In genomic region chr6:34146021-34146782, GRCh38 we compare ENCODE assay signal across 8 cellular contexts. TPM values are rescaled to one million over a fixed set of nuclear protein-coding genes. Genes with fewer than 3 reads are reported as not detected.
DNase-seq lines count a peak whose midpoint lies in the region; TF ChIP-seq lines count a peak whose summit lies in the region.

GRM4 (minus strand) TSS chr6:34146087; CDS start chr6:34133496, 12,591 bp downstream.

- 42 to 48% methylated on average over 8 to 20 of the region's 20 CpGs for WGBS in testis, 2 donors

- TF ChIP-seq POLR2A in testis (IDR thresholded peaks at IDR 0.05), result no peak

- TF ChIP-seq CTCF in testis (IDR thresholded peaks at IDR 0.05), result no peak

- H3K9ac ChIP-seq in adipocyte (ENCODE audit: low read length), result no peak within 1 kb of the TSS

- H3K4me1 ChIP-seq in adipocyte (ENCODE audit: control insufficient read depth, insufficient read depth, low read length) (no peaks in the 10 kb centered on the region), testis (peaks cover 25% of the 10 kb centered on the region)

- H3K9me3 ChIP-seq in adipocyte (ENCODE audit: control insufficient read depth, low read length) (no peaks in the 10 kb centered on the region), testis (no peaks in the 10 kb centered on the region)

- peak within 1 kb of the TSS; percentile 72 for H3K4me3 ChIP-seq in adipocyte (ENCODE audit: low read length)
- H3K4me3 ChIP-seq in testis, result peak within 1 kb of the TSS; percentile 31 to 52

- peak; percentile 9 for DNase-seq in activated CD8-positive, alpha-beta memory T cell treated with anti-CD3 and anti-CD28 coated beads, Interleukin-2, amount 50 U/mL, for 4 hours
- DNase-seq in activated CD8-positive, alpha-beta memory T cell treated with anti-CD3 and anti-CD28 coated beads for 24 hours, result no peak
- DNase-seq in adipocyte (ENCODE audit: low read depth) (no peak), islet precursor cell (peak; percentile 50), testis (no peak), COR-L47 (lab: John Stamatoyannopoulos, UW) (no peak), ecto neural progenitor cell (ENCODE audit: low spot score) (no peak), cortex of kidney (lab: John Stamatoyannopoulos, UW) (no peak)

- no peak within 1 kb of the TSS for H3K27ac ChIP-seq in testis

- H3K27me3 ChIP-seq in adipocyte (replicated peaks; ENCODE audit: control insufficient read depth, insufficient read depth, low read length) (peaks cover 66% of the 10 kb centered on the region), testis (no peaks in the 10 kb centered on the region)

- H3K36me3 ChIP-seq in adipocyte (ENCODE audit: control insufficient read depth, insufficient read depth, low read length, severe bottlenecking) (no peaks in the 10 kb centered on the region), testis (ENCODE audit: low read depth, missing control alignments) (no peaks in the 10 kb centered on the region)

- intact Hi-C loops in testis (cut with DNase I; ENCODE audit: low total_unique reads), result no loop called here

RNA-seq across cellular contexts. Expression of gene GRM4, which starts in this region (rescaled TPM):
- total RNA-seq in testis, result 1 to 10 TPM; 3.5 TPM
- polyA plus RNA-seq in testis (ENCODE audit: insufficient read depth, low read depth, low replicate concordance), result 1.6 TPM

Comparison
In these comparisons a context has a peak if more than half of its experiments do, and no peak if none do; other contexts are left out.
1. DNase-seq: peak in activated CD8-positive, alpha-beta memory T cell treated with anti-CD3 and anti-CD28 coated beads, Interleukin-2, amount 50 U/mL, for 4 hours (single experiment) and islet precursor cell (single experiment); none in activated CD8-positive, alpha-beta memory T cell treated with anti-CD3 and anti-CD28 coated beads for 24 hours (single experiment), adipocyte (single experiment), testis (single experiment), COR-L47 (single experiment), ecto neural progenitor cell (single experiment) and cortex of kidney (single experiment).